ENCODE assay signal across 8 cellular contexts in genomic region chr1:118335372-118335771, GRCh38.
DNase-seq lines count a peak whose midpoint lies in the region; ATAC-seq, FAIRE-seq and TF ChIP-seq lines count a peak whose summit lies in the region.

No MANE protein-coding gene starts in this region.

- WGBS in heart right ventricle, 2 donors: 41 to 45% methylated on average over 2 of the region's 2 CpGs

- no peaks in the 10 kb centered on the region for H3K27me3 Mint-ChIP-seq in natural killer cell treated with Interleukin-12 subunit alpha and Interleukin-12 subunit beta and Interleukin-15 and Interleukin-18, amount 100 ng/mL, for 72 hours

- H3K27ac ChIP-seq in heart right ventricle: no peak overlapping the region

- peaks cover 14% of the 10 kb centered on the region for H3K9me3 Mint-ChIP-seq in natural killer cell treated with Interleukin-12 subunit alpha and Interleukin-12 subunit beta and Interleukin-15 and Interleukin-18, amount 100 ng/mL, for 72 hours

- intact Hi-C loops in heart right ventricle (cut with DNase I): no loop called here

- peak; percentile 97 for ATAC-seq in GM21825 (IDR thresholded peaks at IDR 0.05; ENCODE audit: unreplicated experiment)
- no peak for ATAC-seq in heart right ventricle
- no peak for ATAC-seq in natural killer cell treated with Interleukin-12 subunit alpha and Interleukin-12 subunit beta and Interleukin-15 and Interleukin-18, amount 100 ng/mL, for 72 hours

- H3K27ac Mint-ChIP-seq in natural killer cell treated with Interleukin-12 subunit alpha and Interleukin-12 subunit beta and Interleukin-15 and Interleukin-18, amount 100 ng/mL, for 72 hours: no peak overlapping the region

- H3K36me3 Mint-ChIP-seq in natural killer cell treated with Interleukin-12 subunit alpha and Interleukin-12 subunit beta and Interleukin-15 and Interleukin-18, amount 100 ng/mL, for 72 hours: no peaks in the 10 kb centered on the region

- no peak overlapping the region for H3K4me3 Mint-ChIP-seq in natural killer cell treated with Interleukin-12 subunit alpha and Interleukin-12 subunit beta and Interleukin-15 and Interleukin-18, amount 100 ng/mL, for 72 hours

- peaks cover 0 to 4% (median 0%) of the 10 kb centered on the region in 9 donors for H3K4me1 ChIP-seq in heart right ventricle

- DNase-seq in GM18507 (ENCODE audit: extremely low spot score, insufficient read length, low read depth) (peak; percentile 0), HS-5 (ENCODE audit: low read depth) (peak; percentile 22), kidney epithelial cell (ENCODE audit: low read depth) (peak; percentile 41), heart right ventricle (no peak), NCI-H2107 treated with DMSO at 0.1 percent for 48 hours (lab: John Stamatoyannopoulos, UW; ENCODE audit: unreplicated experiment) (no peak)
- DNase-seq in activated effector memory CD4-positive, alpha-beta T cell treated with Interleukin-2 at 50 U/mL for 16 hours: no peak
- no peak for DNase-seq in natural killer cell treated with Interleukin-12 subunit alpha and Interleukin-12 subunit beta and Interleukin-15 and Interleukin-18, amount 100 ng/mL, for 72 hours (ENCODE audit: low spot score)

- H3K4me3 ChIP-seq in kidney epithelial cell (ENCODE audit: low read depth, low read length): no peak overlapping the region
- no peak overlapping the region for H3K4me3 ChIP-seq in heart right ventricle

- H3K4me1 Mint-ChIP-seq in natural killer cell treated with Interleukin-12 subunit alpha and Interleukin-12 subunit beta and Interleukin-15 and Interleukin-18, amount 100 ng/mL, for 72 hours (ENCODE audit: low read depth in 2 of 2): no peaks in the 10 kb centered on the region

- no peaks in the 10 kb centered on the region for H3K9me3 ChIP-seq in heart right ventricle

- TF ChIP-seq CTCF in kidney epithelial cell (IDR thresholded peaks at IDR 0.05; ENCODE audit: insufficient read depth, low read length, poor library complexity, severe bottlenecking): no peak
- no peak for TF ChIP-seq CTCF in heart right ventricle (IDR thresholded peaks at IDR 0.05)

- H3K27me3 ChIP-seq in kidney epithelial cell (ENCODE audit: control insufficient read depth, insufficient read depth, low read length) (no peaks in the 10 kb centered on the region), heart right ventricle (no peaks in the 10 kb centered on the region)

- H3K36me3 ChIP-seq in kidney epithelial cell (ENCODE audit: control insufficient read depth, insufficient read depth, low read length) (no peaks in the 10 kb centered on the region), heart right ventricle (no peaks in the 10 kb centered on the region)

- peak; percentile 59 for FAIRE-seq in GM18507 (lab: Jason Lieb, UNC)

Comparison
In these comparisons a context has a peak if more than half of its experiments do, and no peak if none do; other contexts are left out.
1. DNase-seq: peak in GM18507 (single experiment), HS-5 (single experiment) and kidney epithelial cell (single experiment); none in activated effector memory CD4-positive, alpha-beta T cell treated with Interleukin-2 at 50 U/mL for 16 hours (single experiment), heart right ventricle (0 of 2), natural killer cell treated with Interleukin-12 subunit alpha and Interleukin-12 subunit beta and Interleukin-15 and Interleukin-18, amount 100 ng/mL, for 72 hours (single experiment) and NCI-H2107 treated with DMSO at 0.1 percent for 48 hours (single experiment).